Comparison of ENCODE assay signal across 18 cellular contexts in genomic region chr12:14974633-14975032, GRCh38. TPM values are rescaled to one million over a fixed set of nuclear protein-coding genes. Genes with fewer than 3 reads are reported as not detected.
DNase-seq lines count a peak whose midpoint lies in the region; ATAC-seq and TF ChIP-seq lines count a peak whose summit lies in the region.
"Had no signal": no experiment of that assay in that cellular context is flagged by ENCODE, and none has a peak within 500 bp of the region (broad histone marks: within the 10 kb centered on the region; RNA-seq: fewer than 3 reads in every experiment).

No MANE protein-coding gene starts in this region.

- H3K79me2 ChIP-seq in Karpas-422 (ENCODE audit: low read length): no peaks in the 10 kb centered on the region

- no peaks in the 10 kb centered on the region for H3K9me3 ChIP-seq in Karpas-422 (ENCODE audit: low read length)
- no peaks in the 10 kb centered on the region for H3K9me3 ChIP-seq in mucosa of descending colon
- H3K9me3 ChIP-seq in neutrophil: no peaks in the 10 kb centered on the region

- H3K27me3 ChIP-seq in Karpas-422 (ENCODE audit: low read length) (no peaks in the 10 kb centered on the region), neutrophil (no peaks in the 10 kb centered on the region), H7 (ENCODE audit: control insufficient read depth, insufficient read depth, low read length) (no peaks in the 10 kb centered on the region)
- H3K27me3 ChIP-seq: BLaER1 had no signal

- H3K4me1 ChIP-seq in Karpas-422 (ENCODE audit: low read length) (no peaks in the 10 kb centered on the region), mucosa of descending colon (ENCODE audit: low read depth) (no peaks in the 10 kb centered on the region), neutrophil (ENCODE audit: control insufficient read depth in 1 of 2, insufficient read depth in 1 of 2, low read depth in 1 of 2, low read length in 1 of 2) (peaks cover 49 to 66% of the 10 kb centered on the region in 2 experiments)

- peak; percentile 54 for ATAC-seq in mucosa of descending colon
- ATAC-seq in HG02759 (IDR thresholded peaks at IDR 0.05; ENCODE audit: unreplicated experiment): no peak
- ATAC-seq: GM23338 had no signal

- no peak overlapping the region for H3K27ac ChIP-seq in Karpas-422 (ENCODE audit: low read length)
- peak overlapping the region; percentile 79 for H3K27ac ChIP-seq in neutrophil
- H3K27ac ChIP-seq in RWPE1: no peak overlapping the region
- H3K27ac ChIP-seq: 22Rv1, BLaER1, C4-2B had no signal

- CTCF ChIA-PET in RWPE1 (lab: Yijun Ruan, JAX): interaction anchor here (0.7 kb wide), 1 partner anchor 11 kb away, joined by 3 read pairs; no protein-coding TSS in a partner anchor

- peak; percentile 40 for DNase-seq in NCI-H82 (lab: John Stamatoyannopoulos, UW)
- no peak for DNase-seq in NCI-H82 treated with DMSO at 0.1 percent for 48 hours (lab: John Stamatoyannopoulos, UW; ENCODE audit: unreplicated experiment)
- peak; percentile 23 for DNase-seq in Karpas-422
- DNase-seq in mucosa of descending colon: no peak
- DNase-seq in H7: no peak
- no peak for DNase-seq in RWPE1 (ENCODE audit: low spot score)
- DNase-seq: CD4-positive, alpha-beta memory T cell; COR-L47; DMS153; DND-41; HCEC 1CT had no signal

- no peaks in the 10 kb centered on the region for H4K20me1 ChIP-seq in Karpas-422 (ENCODE audit: insufficient read depth, low read depth, low read length)
- H4K20me1 ChIP-seq: BLaER1 had no signal

- TF ChIP-seq CTCF in mucosa of descending colon (IDR thresholded peaks at IDR 0.05) (no peak), neutrophil (IDR thresholded peaks at IDR 0.05) (no peak), RWPE1 (conservative IDR thresholded peaks at IDR 0.05; ENCODE audit: low read depth) (no peak)

- H3K9me2 ChIP-seq in Karpas-422 (replicated peaks; ENCODE audit: insufficient read depth, low read length): no peaks in the 10 kb centered on the region

- H3K4me2 ChIP-seq in Karpas-422 (ENCODE audit: low read depth, low read length, poor library complexity, severe bottlenecking): no peak overlapping the region
- H3K4me2 ChIP-seq: BLaER1, GM23338 had no signal

- POLR2A ChIA-PET in RWPE1 (lab: Yijun Ruan, JAX; ENCODE audit: low non-redundant PET): no interaction called here

- H3K36me3 ChIP-seq in Karpas-422 (ENCODE audit: insufficient read depth, low read length) (no peaks in the 10 kb centered on the region), mucosa of descending colon (ENCODE audit: low read depth) (no peaks in the 10 kb centered on the region), neutrophil (no peaks in the 10 kb centered on the region), H7 (replicated peaks; ENCODE audit: control insufficient read depth, insufficient read depth, low read length) (no peaks in the 10 kb centered on the region)
- H3K36me3 ChIP-seq: BLaER1 had no signal

- no peak overlapping the region for H3K9ac ChIP-seq in Karpas-422 (ENCODE audit: low read length)
- H3K9ac ChIP-seq: BLaER1 had no signal

- H3K4me3 ChIP-seq in Karpas-422 (ENCODE audit: low read length) (no peak overlapping the region), mucosa of descending colon (no peak overlapping the region), neutrophil (ENCODE audit: low read depth in 1 of 2, low read length in 1 of 2) (no peak overlapping the region), H7 (ENCODE audit: insufficient read depth, low read depth, low read length) (no peak overlapping the region)
- H3K4me3 ChIP-seq: BLaER1, GM23338 had no signal

- intact Hi-C loops in mucosa of descending colon (cut with DNase I, micrococcal nuclease): no loop called here

- H2AFZ ChIP-seq in Karpas-422 (ENCODE audit: low read length): no peak overlapping the region
- H2AFZ ChIP-seq: GM23338 had no signal

RNA-seq across cellular contexts. Expression of gene PDE6H, which starts 1.8 kb away (rescaled TPM):
- not detected in 2 replicates for total RNA-seq in Karpas-422 (2014; rRNA removed; shearing (Covaris generic); ENCODE audit: low replicate concordance)
- under 1 TPM in 1 of 3 donors, not detected in 2; 0.55 TPM for total RNA-seq in mucosa of descending colon
- not detected in 2 replicates for total RNA-seq in H7 (2014; rRNA removed; shearing (Covaris generic))
- total RNA-seq: B cell; CD4-positive, alpha-beta memory T cell; GM23338 had no signal

RNA-seq across cellular contexts. Expression of gene ARHGDIB, which starts 13.2 kb away (rescaled TPM):
- 503 and 765 TPM in 2 replicates for total RNA-seq in Karpas-422 (2014; rRNA removed; shearing (Covaris generic); ENCODE audit: low replicate concordance)
- total RNA-seq in mucosa of descending colon: 10 to 100 TPM; 26.2 to 78.2 (median 37.8) TPM
- 0.89 and 2.1 TPM in 2 replicates for total RNA-seq in H7 (2014; rRNA removed; shearing (Covaris generic))
- total RNA-seq: GM23338 had no signal

RNA-seq across cellular contexts. Expression of gene ERP27, which starts 36.3 kb away (rescaled TPM):
- total RNA-seq in Karpas-422 (2014; rRNA removed; shearing (Covaris generic); ENCODE audit: low replicate concordance): 0.18 and 0.60 TPM in 2 replicates
- 1 to 10 TPM; 1.4 to 5.6 (median 4.1) TPM for total RNA-seq in mucosa of descending colon
- not detected in 2 replicates for total RNA-seq in H7 (2014; rRNA removed; shearing (Covaris generic))
- total RNA-seq: GM23338 had no signal

Comparison
In these comparisons a context has a peak if more than half of its experiments do, and no peak if none do; other contexts are left out.
1. DNase-seq: peak in NCI-H82 (single experiment) and Karpas-422 (single experiment); none in NCI-H82 treated with DMSO at 0.1 percent for 48 hours (single experiment), mucosa of descending colon (0 of 3), H7 (single experiment) and RWPE1 (single experiment).